Comparison of ENCODE assay signal across 8 cellular contexts in genomic region chr12:5796171-5797091, GRCh38.
A peak's percentile ranks its signal among the peaks of the same experiment; 100 is the strongest.
DNase-seq lines count a peak whose midpoint lies in the region; ATAC-seq and TF ChIP-seq lines count a peak whose summit lies in the region.

No MANE protein-coding gene starts in this region.

- no peak overlapping the region for H3K4me3 Mint-ChIP-seq in activated naive CD4-positive, alpha-beta T cell treated with anti-CD3 and anti-CD28 coated beads for 36 hours
- H3K4me3 Mint-ChIP-seq in immature natural killer cell = no peak overlapping the region

- no peaks in the 10 kb centered on the region for H3K9me3 Mint-ChIP-seq in activated naive CD4-positive, alpha-beta T cell treated with anti-CD3 and anti-CD28 coated beads for 36 hours
- H3K9me3 Mint-ChIP-seq in immature natural killer cell = no peaks in the 10 kb centered on the region

- POLR2A ChIA-PET in OCI-LY7 (lab: Charles Lee) = interaction anchor here (1.1 kb wide), 1 partner anchor 50 kb away, joined by 3 read pairs; no protein-coding TSS in a partner anchor

- H3K27ac ChIP-seq in OCI-LY7 (ENCODE audit: low read depth, low read length, poor library complexity, severe bottlenecking) = no peak overlapping the region
- no peak overlapping the region for H3K27ac ChIP-seq in smooth muscle cell (ENCODE audit: low read depth)

- H3K4me1 Mint-ChIP-seq in activated naive CD4-positive, alpha-beta T cell treated with anti-CD3 and anti-CD28 coated beads for 36 hours (ENCODE audit: low read depth) = no peaks in the 10 kb centered on the region
- no peaks in the 10 kb centered on the region for H3K4me1 Mint-ChIP-seq in immature natural killer cell

- no peak for ATAC-seq in HG03520 (IDR thresholded peaks at IDR 0.05; ENCODE audit: unreplicated experiment)

- H3K4me3 ChIP-seq in OCI-LY7 (ENCODE audit: low read depth, low read length, poor library complexity, severe bottlenecking) (no peak overlapping the region), smooth muscle cell (no peak overlapping the region)

- H3K27ac Mint-ChIP-seq in activated naive CD4-positive, alpha-beta T cell treated with anti-CD3 and anti-CD28 coated beads for 36 hours = no peak overlapping the region
- no peak overlapping the region for H3K27ac Mint-ChIP-seq in immature natural killer cell

- H2AFZ ChIP-seq in OCI-LY7 (ENCODE audit: low read length) (no peak overlapping the region), smooth muscle cell (ENCODE audit: low read depth) (no peak overlapping the region)

- peaks cover 2% of the 10 kb centered on the region for H3K27me3 ChIP-seq in smooth muscle cell (ENCODE audit: low read depth)

- no peaks in the 10 kb centered on the region for H4K20me1 ChIP-seq in OCI-LY7 (ENCODE audit: insufficient read depth, low read length)
- no peaks in the 10 kb centered on the region for H4K20me1 ChIP-seq in smooth muscle cell (ENCODE audit: low read depth)

- no TSS peak for BruUV-seq in OCI-LY7 (replicated peaks; lab: Mats Ljungman, UMichigan)

- H3K79me2 ChIP-seq in OCI-LY7 (ENCODE audit: insufficient read depth, low read depth, low read length) (no peaks in the 10 kb centered on the region), smooth muscle cell (ENCODE audit: low read depth) (no peaks in the 10 kb centered on the region)

- H3F3A ChIP-seq in smooth muscle cell (ENCODE audit: low read depth) = no peaks in the 10 kb centered on the region

- 59% methylated on average over 18 of the region's 19 CpGs for WGBS in smooth muscle cell (ENCODE audit: low lambda C conversion rate)

- TF ChIP-seq CTCF in OCI-LY7 (conservative IDR thresholded peaks at IDR 0.05; ENCODE audit: low read length) = peak; percentile 73
- TF ChIP-seq CTCF in smooth muscle cell (IDR thresholded peaks at IDR 0.05; ENCODE audit: borderline replicate concordance, insufficient read depth, poor library complexity, severe bottlenecking) = peak; percentile 89

- no peaks in the 10 kb centered on the region for H3K4me1 ChIP-seq in OCI-LY7 (ENCODE audit: insufficient read depth, low read length, poor library complexity, severe bottlenecking)
- no peaks in the 10 kb centered on the region for H3K4me1 ChIP-seq in smooth muscle cell (ENCODE audit: low read depth)

- H3K36me3 Mint-ChIP-seq in activated naive CD4-positive, alpha-beta T cell treated with anti-CD3 and anti-CD28 coated beads for 36 hours (ENCODE audit: low read depth) = no peaks in the 10 kb centered on the region
- H3K36me3 Mint-ChIP-seq in immature natural killer cell = no peaks in the 10 kb centered on the region

- no peaks in the 10 kb centered on the region for H3K9me3 ChIP-seq in OCI-LY7 (ENCODE audit: low read length)
- H3K9me3 ChIP-seq in smooth muscle cell (replicated peaks; ENCODE audit: low read depth) = no peaks in the 10 kb centered on the region

- H3K36me3 ChIP-seq in OCI-LY7 (ENCODE audit: insufficient read depth, low read length) = no peaks in the 10 kb centered on the region
- H3K36me3 ChIP-seq in smooth muscle cell (ENCODE audit: low read depth) = no peaks in the 10 kb centered on the region

- no peaks in the 10 kb centered on the region for H3K9me2 ChIP-seq in OCI-LY7 (ENCODE audit: insufficient read depth, low read length)

- DNase-seq in activated naive CD4-positive, alpha-beta T cell treated with anti-CD3 and anti-CD28 coated beads for 36 hours = peak; percentile 42
- DNase-seq in activated naive CD4-positive, alpha-beta T cell (lab: John Stamatoyannopoulos, UW) = no peak
- DNase-seq in OCI-LY7 (ENCODE audit: low spot score) (peak; percentile 30), foreskin melanocyte (peak; percentile 9), smooth muscle cell (lab: John Stamatoyannopoulos, UW; ENCODE audit: unreplicated experiment) (peak; percentile 9), T-helper 9 cell (no peak), immature natural killer cell (no peak)

- CTCF ChIA-PET in activated naive CD4-positive, alpha-beta T cell treated with anti-CD3 and anti-CD28 coated beads for 36 hours (lab: Charles Lee) = interaction anchor here (1.1 kb wide), 1 partner anchor 368 kb away, joined by 3 read pairs; no protein-coding TSS in a partner anchor
- CTCF ChIA-PET in OCI-LY7 (lab: Charles Lee; ENCODE audit: unreplicated experiment) = no interaction called here

- no peaks in the 10 kb centered on the region for H3K27me3 Mint-ChIP-seq in activated naive CD4-positive, alpha-beta T cell treated with anti-CD3 and anti-CD28 coated beads for 36 hours (ENCODE audit: low read depth)
- peaks cover 2 to 12% (median 8%) of the 10 kb centered on the region in 3 donors for H3K27me3 Mint-ChIP-seq in immature natural killer cell (ENCODE audit: low read depth in 3 of 3)

- intact Hi-C loops in activated naive CD4-positive, alpha-beta T cell treated with anti-CD3 and anti-CD28 coated beads for 36 hours (cut with micrococcal nuclease) = loop anchor here (5.0 kb wide), 1 partner anchor 49 kb away; no protein-coding TSS in a partner anchor
- intact Hi-C loops in OCI-LY7 (cut with micrococcal nuclease; ENCODE audit: unreplicated experiment) = loop anchor here (2.0 kb wide), 1 partner anchor 368 kb away; no protein-coding TSS in a partner anchor

- H3K9ac ChIP-seq in smooth muscle cell (ENCODE audit: low read depth) = no peak overlapping the region

- no peak overlapping the region for H3K4me2 ChIP-seq in OCI-LY7 (ENCODE audit: low read length)
- no peak overlapping the region for H3K4me2 ChIP-seq in smooth muscle cell

Comparison
In these comparisons a context has a peak if more than half of its experiments do, and no peak if none do; other contexts are left out.
1. DNase-seq: peak in activated naive CD4-positive, alpha-beta T cell treated with anti-CD3 and anti-CD28 coated beads for 36 hours (single experiment), OCI-LY7 (single experiment), foreskin melanocyte (single experiment) and smooth muscle cell (single experiment); none in activated naive CD4-positive, alpha-beta T cell (0 of 4), T-helper 9 cell (single experiment) and immature natural killer cell (0 of 3).